23 cellular contexts compared by ENCODE assay signal in the genomic region with DNA sequence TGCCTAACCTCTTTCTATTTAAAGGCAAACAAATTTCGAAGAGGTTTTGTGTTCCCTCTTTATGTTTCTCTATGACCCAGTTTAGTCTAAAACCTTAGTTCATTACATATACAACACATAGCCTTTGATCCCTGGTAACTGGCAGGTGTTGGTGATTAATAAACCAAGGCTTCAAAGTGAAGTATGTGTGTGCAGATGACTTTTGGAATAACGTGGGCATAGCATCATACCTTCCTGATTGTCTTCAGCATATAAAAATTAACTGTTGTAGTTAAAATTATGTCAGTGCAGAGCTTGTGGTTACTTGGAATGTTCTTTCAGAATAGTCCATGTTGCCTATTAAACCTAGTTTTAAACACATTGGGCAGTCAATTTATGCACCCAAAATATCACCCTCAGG.
"Had no signal": no experiment of that assay in that cellular context is flagged by ENCODE, and none has a peak within 500 bp of the region (broad histone marks: within the 10 kb centered on the region; RNA-seq: fewer than 3 reads in every experiment).

No MANE protein-coding gene starts in this region.

- H3K4me3 ChIP-seq: coronary artery, esophagus squamous epithelium, lung, mucosa of descending colon, prostate gland, skin epidermis, spleen, testis, tibial artery had no signal

- H3K27ac ChIP-seq: coronary artery, esophagus squamous epithelium, neutrophil, prostate gland, skin epidermis, spleen, testis, tibial artery had no signal

- DNase-seq: dermis blood vessel endothelial cell; effector memory CD4-positive, alpha-beta T cell; erythroblast; esophagus squamous epithelium; hypothalamus; immature natural killer cell; mucosa of descending colon; naive B cell; right cardiac atrium; spleen; stimulated activated CD4-positive, alpha-beta T cell treated with anti-CD3 and anti-CD28 coated beads, Interleukin-4, amount 100 ng/mL, for 4 hours; stimulated activated naive CD8-positive, alpha-beta T cell treated with anti-CD3 and anti-CD28 coated beads, Interleukin-15, Interleukin-2, amounts not matched to agents 100 U/mL and 50 U/mL, for 24 hours; substantia nigra; testis; tibial artery had no signal

- H3K9me3 ChIP-seq: esophagus squamous epithelium, mucosa of descending colon, neutrophil, prostate gland, spleen, testis, tibial artery had no signal

- ATAC-seq: left lobe of liver; mucosa of descending colon; natural killer cell treated with Interleukin-12 subunit alpha and Interleukin-12 subunit beta and Interleukin-15 and Interleukin-18, amount 100 ng/mL, for 72 hours; right cardiac atrium; stimulated activated memory B cell treated with anti-CD40 and anti-IgM and Interleukin-4, amounts not matched to agents 10 μg/mL and 1 μg/mL and 100 μg/mL, for 72 hours; stimulated activated naive CD8-positive, alpha-beta T cell treated with anti-CD3 and anti-CD28 coated beads, Interleukin-15, Interleukin-2, amounts not matched to agents 100 U/mL and 50 U/mL, for 24 hours had no signal

- H3K36me3 ChIP-seq: esophagus squamous epithelium, neutrophil, prostate gland, spleen, tibial artery had no signal

- H3K27me3 ChIP-seq: esophagus squamous epithelium, neutrophil, spleen, testis, tibial artery had no signal

- H3K4me1 ChIP-seq: esophagus squamous epithelium, prostate gland, spleen, testis, tibial artery had no signal
